In genomic region chr12:48388430-48388829, GRCh38 we compare ENCODE assay signal across 1 cellular context.
A peak's percentile ranks its signal among the peaks of the same experiment; 100 is the strongest.
TF ChIP-seq lines count a peak whose summit lies in the region.

No MANE protein-coding gene starts in this region.

TF ChIP-seq in K562, 482 proteins besides CTCF, POLR2A, EP300 and RAD21 (continued from another document):
- TF ChIP-seq MITF (IDR thresholded peaks at IDR 0.05) (no peak), NFE2 (IDR thresholded peaks at IDR 0.05; ENCODE audit: low read depth) (peak; percentile 21; the same call in 1 of the 2 replicates), ARHGAP35 (IDR thresholded peaks at IDR 0.05; ENCODE audit: partially characterized antibody) (no peak), ZNF316 (IDR thresholded peaks at IDR 0.05) (0 out of 2 replicates have a peak, but pooled peaks have one; percentile 33), PATZ1 (CRISPR knock-in tag; IDR thresholded peaks at IDR 0.05; ENCODE audit: borderline replicate concordance) (no peak), ETS2 (tag; IDR thresholded peaks at IDR 0.05; ENCODE audit: borderline replicate concordance, poor library complexity, severe bottlenecking) (no peak), EZH2 (IDR thresholded peaks at IDR 0.05; ENCODE audit: borderline replicate concordance, low read depth, low read length) (no peak), E2F1 (CRISPR knock-in tag; IDR thresholded peaks at IDR 0.05) (no peak), GATAD2B (IDR thresholded peaks at IDR 0.05; ENCODE audit: borderline replicate concordance) (no peak), MAFG (tag; conservative IDR thresholded peaks at IDR 0.05) (peak; percentile 64; the same call in 1 of the 2 replicates), SMARCB1 (IDR thresholded peaks at IDR 0.05; ENCODE audit: insufficient read length, low read depth) (no peak), ZNF830 (CRISPR knock-in tag; IDR thresholded peaks at IDR 0.05) (no peak), FOXM1 (IDR thresholded peaks at IDR 0.05; ENCODE audit: low read depth) (no peak), FOXM1 (CRISPR knock-in tag; IDR thresholded peaks at IDR 0.05; ENCODE audit: low read depth) (no peak), PHB2 (IDR thresholded peaks at IDR 0.05; ENCODE audit: low read depth) (no peak), IRF1 (CRISPR knock-in tag; IDR thresholded peaks at IDR 0.05; ENCODE audit: borderline replicate concordance) (no peak)
